In genomic region chr6:121917263-121917829, GRCh38 we compare ENCODE assay signal across 20 cellular contexts.
DNase-seq lines count a peak whose midpoint lies in the region; ATAC-seq and TF ChIP-seq lines count a peak whose summit lies in the region.
"Had no signal": no experiment of that assay in that cellular context is flagged by ENCODE, and none has a peak within 500 bp of the region (broad histone marks: within the 10 kb centered on the region; RNA-seq: fewer than 3 reads in every experiment).

No MANE protein-coding gene starts in this region.

- no peak overlapping the region for H3K9ac ChIP-seq in DND-41 (ENCODE audit: low read depth, low read length)
- H3K9ac ChIP-seq in endodermal cell (ENCODE audit: extremely low read depth, low read length, poor library complexity, severe bottlenecking), result no peak overlapping the region
- H3K9ac ChIP-seq: BLaER1, GM23248 had no signal

- H3K9me3 ChIP-seq in DND-41 (ENCODE audit: insufficient read depth, low read length, severe bottlenecking) (no peaks in the 10 kb centered on the region), endodermal cell (ENCODE audit: control insufficient read depth, low read length) (no peaks in the 10 kb centered on the region), lower lobe of right lung (no peaks in the 10 kb centered on the region), upper lobe of right lung (no peaks in the 10 kb centered on the region)
- H3K9me3 ChIP-seq: BLaER1, Caco-2 had no signal

- H3K4me3 ChIP-seq in DND-41 (ENCODE audit: low read depth in 1 of 2, low read length in 2 of 2) (no peak overlapping the region), endodermal cell (ENCODE audit: low read length) (no peak overlapping the region), lower lobe of right lung (no peak overlapping the region), upper lobe of right lung (no peak overlapping the region)
- H3K4me3 ChIP-seq: BLaER1, GM12878, GM23248 had no signal

- no peaks in the 10 kb centered on the region for H4K20me1 ChIP-seq in DND-41 (ENCODE audit: insufficient read depth, low read length)
- H4K20me1 ChIP-seq: BLaER1 had no signal

- H3K4me1 ChIP-seq in DND-41 (ENCODE audit: insufficient read depth, low read length) (peaks cover 4% of the 10 kb centered on the region), endodermal cell (ENCODE audit: control insufficient read depth, insufficient read depth, low read length) (no peaks in the 10 kb centered on the region), lower lobe of right lung (no peaks in the 10 kb centered on the region), upper lobe of right lung (no peaks in the 10 kb centered on the region)
- H3K4me1 ChIP-seq: BLaER1, Caco-2 had no signal

- no peaks in the 10 kb centered on the region for H3K9me3 Mint-ChIP-seq in endodermal cell
- H3K9me3 Mint-ChIP-seq in stimulated activated naive B cell treated with anti-CD40 and anti-IgM and Interleukin-4, amounts not matched to agents 10 μg/mL and 1 μg/mL and 100 μg/mL, for 72 hours, result peaks cover 0 to 2% of the 10 kb centered on the region in 2 donors

- H2AFZ ChIP-seq in DND-41 (ENCODE audit: low read depth, low read length), result peak overlapping the region; percentile 23; the same call in 1 of the 2 replicates

- H3K27me3 ChIP-seq in DND-41 (ENCODE audit: insufficient read depth, low read length, poor library complexity) (no peaks in the 10 kb centered on the region), endodermal cell (ENCODE audit: control insufficient read depth, insufficient read depth, low read length, poor library complexity, severe bottlenecking) (no peaks in the 10 kb centered on the region), lower lobe of right lung (ENCODE audit: low read depth) (no peaks in the 10 kb centered on the region), upper lobe of right lung (no peaks in the 10 kb centered on the region)
- H3K27me3 ChIP-seq: BLaER1 had no signal

- H3K4me2 ChIP-seq in DND-41 (ENCODE audit: insufficient read depth, low read length), result no peak overlapping the region
- H3K4me2 ChIP-seq: BLaER1 had no signal

- H3K27me3 Mint-ChIP-seq in endodermal cell (ENCODE audit: insufficient read depth), result no peaks in the 10 kb centered on the region
- H3K27me3 Mint-ChIP-seq in stimulated activated naive B cell treated with anti-CD40 and anti-IgM and Interleukin-4, amounts not matched to agents 10 μg/mL and 1 μg/mL and 100 μg/mL, for 72 hours, result no peaks in the 10 kb centered on the region
- H3K27me3 Mint-ChIP-seq: B cell; CD4-positive, CD25-positive, alpha-beta regulatory T cell had no signal

- H3K27ac ChIP-seq in DND-41 (ENCODE audit: low read length), result no peak overlapping the region
- H3K27ac ChIP-seq in endodermal cell (ENCODE audit: low read depth, low read length), result no peak overlapping the region
- H3K27ac ChIP-seq in lower lobe of right lung, result no peak overlapping the region
- H3K27ac ChIP-seq in upper lobe of right lung, result no peak overlapping the region
- H3K27ac ChIP-seq: 22Rv1, BLaER1, C4-2B, GM23248 had no signal

- H3K36me3 Mint-ChIP-seq in endodermal cell (ENCODE audit: low read depth), result no peaks in the 10 kb centered on the region
- H3K36me3 Mint-ChIP-seq in stimulated activated naive B cell treated with anti-CD40 and anti-IgM and Interleukin-4, amounts not matched to agents 10 μg/mL and 1 μg/mL and 100 μg/mL, for 72 hours, result no peaks in the 10 kb centered on the region
- H3K36me3 Mint-ChIP-seq: CD4-positive, CD25-positive, alpha-beta regulatory T cell; CD8-positive, alpha-beta T cell had no signal

- H3K27ac Mint-ChIP-seq in endodermal cell, result peak overlapping the region; percentile 8
- H3K27ac Mint-ChIP-seq in stimulated activated naive B cell treated with anti-CD40 and anti-IgM and Interleukin-4, amounts not matched to agents 10 μg/mL and 1 μg/mL and 100 μg/mL, for 72 hours, result no peak overlapping the region
- H3K27ac Mint-ChIP-seq: B cell; CD4-positive, CD25-positive, alpha-beta regulatory T cell; CD8-positive, alpha-beta T cell had no signal

- peaks cover 5% of the 10 kb centered on the region for H3K4me1 Mint-ChIP-seq in endodermal cell
- no peaks in the 10 kb centered on the region for H3K4me1 Mint-ChIP-seq in stimulated activated naive B cell treated with anti-CD40 and anti-IgM and Interleukin-4, amounts not matched to agents 10 μg/mL and 1 μg/mL and 100 μg/mL, for 72 hours
- H3K4me1 Mint-ChIP-seq: B cell; CD4-positive, CD25-positive, alpha-beta regulatory T cell had no signal

- H3K79me2 ChIP-seq in DND-41 (ENCODE audit: insufficient read depth, low read length), result no peaks in the 10 kb centered on the region

- no peak for ATAC-seq in DND-41 (ENCODE audit: insufficient read depth, low read depth)
- ATAC-seq in lower lobe of right lung, result peak; percentile 32 to 60
- ATAC-seq in upper lobe of right lung, result peak; percentile 45
- no peak for ATAC-seq in stimulated activated naive B cell treated with anti-CD40 and anti-IgM and Interleukin-4, amounts not matched to agents 10 μg/mL and 1 μg/mL and 100 μg/mL, for 72 hours (replicated peaks)
- ATAC-seq: CD8-positive, alpha-beta T cell; GM12878 had no signal

- 85 to 87% methylated on average over 3 of the region's 3 CpGs for WGBS in endodermal cell (ENCODE audit: insufficient coverage in 1 of 2, insufficient read length in 1 of 2), 2 experiments

- H3K4me3 Mint-ChIP-seq in endodermal cell, result no peak overlapping the region
- H3K4me3 Mint-ChIP-seq in stimulated activated naive B cell treated with anti-CD40 and anti-IgM and Interleukin-4, amounts not matched to agents 10 μg/mL and 1 μg/mL and 100 μg/mL, for 72 hours, result no peak overlapping the region
- H3K4me3 Mint-ChIP-seq: B cell; CD4-positive, CD25-positive, alpha-beta regulatory T cell; CD8-positive, alpha-beta T cell had no signal

- TF ChIP-seq CTCF in DND-41 (IDR thresholded peaks at IDR 0.05; ENCODE audit: borderline replicate concordance, extremely low read depth, low read length, poor library complexity, severe bottlenecking), result no peak
- no peak for TF ChIP-seq CTCF in endodermal cell (conservative IDR thresholded peaks at IDR 0.05)
- TF ChIP-seq CTCF in lower lobe of right lung (IDR thresholded peaks at IDR 0.05), result no peak
- no peak for TF ChIP-seq CTCF in upper lobe of right lung (IDR thresholded peaks at IDR 0.05)

- no peaks in the 10 kb centered on the region for H3K36me3 ChIP-seq in DND-41 (ENCODE audit: insufficient read depth, low read length)
- H3K36me3 ChIP-seq in endodermal cell (ENCODE audit: control insufficient read depth, insufficient read depth, low read length), result no peaks in the 10 kb centered on the region
- no peaks in the 10 kb centered on the region for H3K36me3 ChIP-seq in lower lobe of right lung
- H3K36me3 ChIP-seq in upper lobe of right lung, result no peaks in the 10 kb centered on the region
- H3K36me3 ChIP-seq: BLaER1 had no signal

- intact Hi-C loops in lower lobe of right lung (cut with DNase I) (no loop called here), upper lobe of right lung (cut with DNase I) (no loop called here)

- DNase-seq in DND-41 (no peak), endodermal cell (no peak), lower lobe of right lung (no peak), upper lobe of right lung (no peak), globus pallidus (ENCODE audit: low spot score) (no peak), SHP77 treated with DMSO at 0.1 percent for 48 hours (lab: John Stamatoyannopoulos, UW) (no peak)
- no peak for DNase-seq in stimulated activated naive B cell treated with anti-CD40 and anti-IgM and Interleukin-4, amounts not matched to agents 10 μg/mL and 1 μg/mL and 100 μg/mL, for 72 hours
- DNase-seq: Caco-2; CD4-positive, CD25-positive, alpha-beta regulatory T cell; CD8-positive, alpha-beta T cell; DMS153; EL; GDM1; H7 had no signal

Comparison
In these comparisons a context has a peak if more than half of its experiments do, and no peak if none do; other contexts are left out.
1. ATAC-seq: peak in lower lobe of right lung (2 of 2) and upper lobe of right lung (single experiment); none in DND-41 (single experiment) and stimulated activated naive B cell treated with anti-CD40 and anti-IgM and Interleukin-4, amounts not matched to agents 10 μg/mL and 1 μg/mL and 100 μg/mL, for 72 hours (0 of 2).